1 cellular context compared by ENCODE assay signal in genomic region chr10:101018600-101019439, GRCh38.
TF ChIP-seq lines count a peak whose summit lies in the region.

No MANE protein-coding gene starts in this region.

TF ChIP-seq in HepG2, 621 proteins besides CTCF, POLR2A, EP300 and RAD21 (continued from another document and continues in another):
- no peak for TF ChIP-seq CHD2 (IDR thresholded peaks at IDR 0.05; ENCODE audit: low read depth, low read length)
- TF ChIP-seq CBFB (CRISPR knock-in tag; IDR thresholded peaks at IDR 0.05) = no peak
- TF ChIP-seq ZBTB42 (CRISPR knock-in tag; IDR thresholded peaks at IDR 0.05) = no peak
- TF ChIP-seq BCL6 (CRISPR knock-in tag; IDR thresholded peaks at IDR 0.05) = peak; percentile 63
- TF ChIP-seq GATAD1 (CRISPR knock-in tag; IDR thresholded peaks at IDR 0.05) = peak; percentile 62; the same call in 1 of the 2 replicates
- TF ChIP-seq ATAD3A (CRISPR knock-in tag; IDR thresholded peaks at IDR 0.05) = no peak
- no peak for TF ChIP-seq MED8 (CRISPR knock-in tag; IDR thresholded peaks at IDR 0.05; ENCODE audit: insufficient replicate concordance)
- no peak for TF ChIP-seq SCMH1 (CRISPR knock-in tag; IDR thresholded peaks at IDR 0.05; ENCODE audit: borderline replicate concordance)
- TF ChIP-seq GLMP (CRISPR knock-in tag; IDR thresholded peaks at IDR 0.05; ENCODE audit: borderline replicate concordance) = no peak
- peak; percentile 32; the same call in 1 of the 2 replicates for TF ChIP-seq ZNF205 (CRISPR knock-in tag; IDR thresholded peaks at IDR 0.05)
- TF ChIP-seq SUZ12 (IDR thresholded peaks at IDR 0.05; ENCODE audit: low read depth, low read length) = no peak
- 0 out of 2 replicates have a peak, but pooled peaks have one; percentile 43 for TF ChIP-seq THRA (CRISPR knock-in tag; IDR thresholded peaks at IDR 0.05; ENCODE audit: borderline replicate concordance)
- no peak; the same call in 1 of the 2 replicates for TF ChIP-seq BATF2 (CRISPR knock-in tag; IDR thresholded peaks at IDR 0.05)
- TF ChIP-seq ZNF280B (CRISPR knock-in tag; IDR thresholded peaks at IDR 0.05; ENCODE audit: borderline replicate concordance) = no peak; the same call in 1 of the 2 replicates
- TF ChIP-seq HOXD1 (CRISPR knock-in tag; IDR thresholded peaks at IDR 0.05) = no peak
- no peak; the same call in 1 of the 2 replicates for TF ChIP-seq ZKSCAN8 (CRISPR knock-in tag; IDR thresholded peaks at IDR 0.05; ENCODE audit: borderline replicate concordance)
- no peak for TF ChIP-seq NKX3-1 (CRISPR knock-in tag; IDR thresholded peaks at IDR 0.05)
- no peak for TF ChIP-seq HCFC1 (IDR thresholded peaks at IDR 0.05; ENCODE audit: low read depth, low read length)
- no peak for TF ChIP-seq DMTF1 (CRISPR knock-in tag; IDR thresholded peaks at IDR 0.05)
- no peak for TF ChIP-seq ZNF17 (CRISPR knock-in tag; IDR thresholded peaks at IDR 0.05)
- peak; percentile 48; the same call in 1 of the 2 replicates for TF ChIP-seq NCOA2 (CRISPR knock-in tag; IDR thresholded peaks at IDR 0.05)
- no peak for TF ChIP-seq ZNF775 (CRISPR knock-in tag; IDR thresholded peaks at IDR 0.05; ENCODE audit: borderline replicate concordance)
- TF ChIP-seq ZNF776 (CRISPR knock-in tag; IDR thresholded peaks at IDR 0.05) = peak; percentile 76; the same call in 1 of the 2 replicates
- no peak for TF ChIP-seq MED13 (CRISPR knock-in tag; IDR thresholded peaks at IDR 0.05)
- TF ChIP-seq PAF1 (CRISPR knock-in tag; IDR thresholded peaks at IDR 0.05) = no peak
- TF ChIP-seq FOXK1 (CRISPR knock-in tag; IDR thresholded peaks at IDR 0.05; ENCODE audit: borderline replicate concordance, low read depth) = peak; percentile 59; the same call in 1 of the 2 replicates
- TF ChIP-seq FIP1L1 (IDR thresholded peaks at IDR 0.05; ENCODE audit: borderline replicate concordance, insufficient read depth, low read depth, low read length) = no peak
- no peak for TF ChIP-seq PAWR (CRISPR knock-in tag; IDR thresholded peaks at IDR 0.05; ENCODE audit: borderline replicate concordance)
- peak; percentile 97 for TF ChIP-seq UBTF (CRISPR knock-in tag; IDR thresholded peaks at IDR 0.05)
- no peak for TF ChIP-seq HNF1B (CRISPR knock-in tag; IDR thresholded peaks at IDR 0.05)
- TF ChIP-seq THAP7 (CRISPR knock-in tag; IDR thresholded peaks at IDR 0.05) = peak; percentile 75; the same call in 1 of the 2 replicates
- no peak for TF ChIP-seq HNRNPK (IDR thresholded peaks at IDR 0.05; ENCODE audit: low read depth, low read length, poor library complexity, severe bottlenecking)
- no peak; the same call in 1 of the 2 replicates for TF ChIP-seq MEIS2 (CRISPR knock-in tag; IDR thresholded peaks at IDR 0.05)
- no peak for TF ChIP-seq ZNF672 (CRISPR knock-in tag; IDR thresholded peaks at IDR 0.05)
- TF ChIP-seq MTF2 (CRISPR knock-in tag; IDR thresholded peaks at IDR 0.05; ENCODE audit: borderline replicate concordance) = no peak
- TF ChIP-seq ZBTB43 (CRISPR knock-in tag; conservative IDR thresholded peaks at IDR 0.05) = no peak
- TF ChIP-seq IKZF1 (IDR thresholded peaks at IDR 0.05) = no peak
- no peak for TF ChIP-seq ZMAT5 (CRISPR knock-in tag; IDR thresholded peaks at IDR 0.05; ENCODE audit: borderline replicate concordance, low read depth)
- TF ChIP-seq MED1 (CRISPR knock-in tag; IDR thresholded peaks at IDR 0.05) = 0 out of 2 replicates have a peak, but pooled peaks have one; percentile 19
- no peak for TF ChIP-seq NBN (conservative IDR thresholded peaks at IDR 0.05)
- TF ChIP-seq BCLAF1 (IDR thresholded peaks at IDR 0.05) = no peak
- peak; percentile 47; the same call in 1 of the 2 replicates for TF ChIP-seq TAF1 (CRISPR knock-in tag; IDR thresholded peaks at IDR 0.05)
- TF ChIP-seq GRHL1 (CRISPR knock-in tag; conservative IDR thresholded peaks at IDR 0.05) = no peak
- TF ChIP-seq ZNF580 (CRISPR knock-in tag; IDR thresholded peaks at IDR 0.05; ENCODE audit: borderline replicate concordance, low read depth) = 0 out of 2 replicates have a peak, but pooled peaks have one; percentile 56
